In genomic region chr17:48960834-48961515, GRCh38 we compare ENCODE assay signal across 1 cellular context.
A peak's percentile ranks its signal among the peaks of the same experiment; 100 is the strongest.
TF ChIP-seq lines count a peak whose summit lies in the region.

No MANE protein-coding gene starts in this region.

TF ChIP-seq in HepG2, 621 proteins besides CTCF, POLR2A, EP300 and RAD21 (continued from another document):
- TF ChIP-seq, protein P1, sequence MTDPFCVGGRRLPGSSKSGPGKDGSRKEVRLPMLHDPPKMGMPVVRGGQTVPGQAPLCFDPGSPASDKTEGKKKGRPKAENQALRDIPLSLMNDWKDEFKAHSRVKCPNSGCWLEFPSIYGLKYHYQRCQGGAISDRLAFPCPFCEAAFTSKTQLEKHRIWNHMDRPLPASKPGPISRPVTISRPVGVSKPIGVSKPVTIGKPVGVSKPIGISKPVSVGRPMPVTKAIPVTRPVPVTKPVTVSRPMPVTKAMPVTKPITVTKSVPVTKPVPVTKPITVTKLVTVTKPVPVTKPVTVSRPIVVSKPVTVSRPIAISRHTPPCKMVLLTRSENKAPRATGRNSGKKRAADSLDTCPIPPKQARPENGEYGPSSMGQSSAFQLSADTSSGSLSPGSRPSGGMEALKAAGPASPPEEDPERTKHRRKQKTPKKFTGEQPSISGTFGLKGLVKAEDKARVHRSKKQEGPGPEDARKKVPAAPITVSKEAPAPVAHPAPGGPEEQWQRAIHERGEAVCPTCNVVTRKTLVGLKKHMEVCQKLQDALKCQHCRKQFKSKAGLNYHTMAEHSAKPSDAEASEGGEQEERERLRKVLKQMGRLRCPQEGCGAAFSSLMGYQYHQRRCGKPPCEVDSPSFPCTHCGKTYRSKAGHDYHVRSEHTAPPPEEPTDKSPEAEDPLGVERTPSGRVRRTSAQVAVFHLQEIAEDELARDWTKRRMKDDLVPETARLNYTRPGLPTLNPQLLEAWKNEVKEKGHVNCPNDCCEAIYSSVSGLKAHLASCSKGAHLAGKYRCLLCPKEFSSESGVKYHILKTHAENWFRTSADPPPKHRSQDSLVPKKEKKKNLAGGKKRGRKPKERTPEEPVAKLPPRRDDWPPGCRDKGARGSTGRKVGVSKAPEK (CRISPR knock-in tag; IDR thresholded peaks at IDR 0.05; ENCODE audit: borderline replicate concordance) = 0 out of 2 replicates have a peak, but pooled peaks have one; percentile 79
- TF ChIP-seq, protein P2, sequence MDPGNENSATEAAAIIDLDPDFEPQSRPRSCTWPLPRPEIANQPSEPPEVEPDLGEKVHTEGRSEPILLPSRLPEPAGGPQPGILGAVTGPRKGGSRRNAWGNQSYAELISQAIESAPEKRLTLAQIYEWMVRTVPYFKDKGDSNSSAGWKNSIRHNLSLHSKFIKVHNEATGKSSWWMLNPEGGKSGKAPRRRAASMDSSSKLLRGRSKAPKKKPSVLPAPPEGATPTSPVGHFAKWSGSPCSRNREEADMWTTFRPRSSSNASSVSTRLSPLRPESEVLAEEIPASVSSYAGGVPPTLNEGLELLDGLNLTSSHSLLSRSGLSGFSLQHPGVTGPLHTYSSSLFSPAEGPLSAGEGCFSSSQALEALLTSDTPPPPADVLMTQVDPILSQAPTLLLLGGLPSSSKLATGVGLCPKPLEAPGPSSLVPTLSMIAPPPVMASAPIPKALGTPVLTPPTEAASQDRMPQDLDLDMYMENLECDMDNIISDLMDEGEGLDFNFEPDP (CRISPR knock-in tag; conservative IDR thresholded peaks at IDR 0.05) = no peak
- 0 out of 2 replicates have a peak, but pooled peaks have one; percentile 7 for TF ChIP-seq PHF20 (CRISPR knock-in tag; IDR thresholded peaks at IDR 0.05)
- no peak for TF ChIP-seq CC2D1A (CRISPR knock-in tag; IDR thresholded peaks at IDR 0.05)
- TF ChIP-seq ZNF768 (CRISPR knock-in tag; IDR thresholded peaks at IDR 0.05) = peak; percentile 94
- no peak for TF ChIP-seq MTA3 (CRISPR knock-in tag; IDR thresholded peaks at IDR 0.05)
- TF ChIP-seq NFE2 (CRISPR knock-in tag; IDR thresholded peaks at IDR 0.05) = no peak
- TF ChIP-seq ZNF33B (CRISPR knock-in tag; IDR thresholded peaks at IDR 0.05) = no peak
- TF ChIP-seq HDAC2 (CRISPR knock-in tag; IDR thresholded peaks at IDR 0.05) = peak; percentile 25; the same call in 1 of the 2 replicates
- TF ChIP-seq PHF21A (CRISPR knock-in tag; IDR thresholded peaks at IDR 0.05) = peak; percentile 49
- TF ChIP-seq ZNF724P (CRISPR knock-in tag; IDR thresholded peaks at IDR 0.05; ENCODE audit: borderline replicate concordance) = no peak
- 0 out of 2 replicates have a peak, but pooled peaks have one; percentile 12 for TF ChIP-seq FOXO1 (CRISPR knock-in tag; IDR thresholded peaks at IDR 0.05)
- TF ChIP-seq ZBTB20 (CRISPR knock-in tag; IDR thresholded peaks at IDR 0.05; ENCODE audit: borderline replicate concordance, low read depth) = peak; percentile 24; the same call in 1 of the 2 replicates
- TF ChIP-seq TFDP2 (CRISPR knock-in tag; IDR thresholded peaks at IDR 0.05) = no peak
- no peak for TF ChIP-seq ZNF879 (CRISPR knock-in tag; IDR thresholded peaks at IDR 0.05)
